11 cellular contexts compared by ENCODE assay signal in the genomic region with DNA sequence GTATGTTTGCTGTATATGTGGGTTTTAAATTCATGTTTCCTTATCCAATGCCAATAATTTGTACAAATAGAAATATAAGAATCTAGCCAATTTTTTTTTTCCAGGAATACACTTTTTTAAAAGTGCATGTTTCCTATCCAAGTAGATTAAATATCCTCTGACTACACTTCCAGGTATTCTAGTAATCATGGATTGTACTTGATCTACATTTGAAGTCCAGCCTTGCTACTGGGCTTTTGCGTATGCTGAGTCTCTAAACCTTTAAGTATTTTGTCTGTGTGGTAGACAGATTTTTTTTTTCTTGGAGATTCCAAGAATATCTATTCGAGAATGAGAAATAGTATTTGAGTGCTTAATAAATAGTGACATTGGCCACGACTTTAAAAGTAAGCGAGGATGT.
DNase-seq lines count a peak whose midpoint lies in the region; TF ChIP-seq lines count a peak whose summit lies in the region.
"Had no signal": no experiment of that assay in that cellular context is flagged by ENCODE, and none has a peak within 500 bp of the region (broad histone marks: within the 10 kb centered on the region; RNA-seq: fewer than 3 reads in every experiment).

No MANE protein-coding gene starts in this region.

- no peak overlapping the region for H3K4ac ChIP-seq in mesenchymal stem cell (ENCODE audit: low read depth in 1 of 2, low read length in 2 of 2)

- H3K36me3 ChIP-seq in MG63 (peaks cover 73% of the 10 kb centered on the region), mesenchymal stem cell (ENCODE audit: control insufficient read depth in 1 of 2, insufficient read depth in 2 of 2, low read depth in 1 of 2, low read length in 2 of 2) (peaks cover 33 to 90% of the 10 kb centered on the region in 2 experiments), transverse colon (peaks cover 0 to 18% (median 4%) of the 10 kb centered on the region in 4 donors), MM.1S (replicated peaks; ENCODE audit: insufficient read depth, low read length) (no peaks in the 10 kb centered on the region)

- in situ Hi-C loops in transverse colon (cut with MboI; ENCODE audit: low pct_ligation_motif_present in 1 of 4, low pct_unique_long_range_greater_than_20kb in 1 of 4, low sequenced_read_pairs in 3 of 4): no loop called here

- H3K4me2 ChIP-seq in mesenchymal stem cell (ENCODE audit: low read length, poor library complexity, severe bottlenecking) (no peak overlapping the region), MM.1S (ENCODE audit: low read depth, low read length) (no peak overlapping the region)

- no peaks in the 10 kb centered on the region for H3K9me2 ChIP-seq in MM.1S (replicated peaks; ENCODE audit: insufficient read depth, low read length)

- no peak for TF ChIP-seq POLR2A in transverse colon (IDR thresholded peaks at IDR 0.05)

- intact Hi-C loops in transverse colon (cut with DNase I; ENCODE audit: low total_unique reads): no loop called here

- H3K14ac ChIP-seq in mesenchymal stem cell (ENCODE audit: low read length in 2 of 2): no peak overlapping the region

- H3K79me1 ChIP-seq in mesenchymal stem cell (replicated peaks; ENCODE audit: low read length, poor library complexity, severe bottlenecking): peaks cover 22% of the 10 kb centered on the region

- H4K91ac ChIP-seq in mesenchymal stem cell (ENCODE audit: low read length): no peak overlapping the region

- 83% methylated on average over 4 of the region's 4 CpGs for WGBS in mesenchymal stem cell
- WGBS in transverse colon (ENCODE audit: low coverage in 1 of 2), 2 donors: 89 to 92% methylated on average over 4 of the region's 4 CpGs

- no peak overlapping the region for H3K18ac ChIP-seq in mesenchymal stem cell (ENCODE audit: low read depth in 1 of 2, low read length in 2 of 2)

- TF ChIP-seq EP300 in transverse colon (IDR thresholded peaks at IDR 0.05; ENCODE audit: low read depth): no peak

- no peak overlapping the region for H2AK5ac ChIP-seq in mesenchymal stem cell (ENCODE audit: low read length, severe bottlenecking)

- H3K4me1 ChIP-seq in mesenchymal stem cell (ENCODE audit: control insufficient read depth, insufficient read depth, low read depth, low read length): peaks cover 13% of the 10 kb centered on the region
- H3K4me1 ChIP-seq in transverse colon: peaks cover 0 to 5% (median 0%) of the 10 kb centered on the region in 4 donors
- no peaks in the 10 kb centered on the region for H3K4me1 ChIP-seq in MM.1S (ENCODE audit: low read length)

- H3K4me3 ChIP-seq in MG63: peak overlapping the region; percentile 4
- H3K4me3 ChIP-seq in cardiac fibroblast (replicated peaks in 1 of 2; ENCODE audit: low read depth in 2 of 2, low read length in 2 of 2): peak overlapping the region in 1 of 2 donors; percentile 34
- H3K4me3 ChIP-seq in mesenchymal stem cell (ENCODE audit: insufficient read depth in 1 of 2, low read depth in 1 of 2, low read length in 2 of 2): peak overlapping the region in 1 of 2 experiments; percentile 54
- no peak overlapping the region for H3K4me3 ChIP-seq in transverse colon
- H3K4me3 ChIP-seq in MM.1S (ENCODE audit: low read length): no peak overlapping the region

- TF ChIP-seq CTCF in cardiac fibroblast (IDR thresholded peaks at IDR 0.05; ENCODE audit: low read depth, low read length) (no peak), transverse colon (IDR thresholded peaks at IDR 0.05) (no peak), MM.1S (IDR thresholded peaks at IDR 0.05; ENCODE audit: low read length) (no peak)

- no peaks in the 10 kb centered on the region for H3F3A ChIP-seq in MM.1S (ENCODE audit: insufficient read depth, low read length)

- peak overlapping the region; percentile 98 for H3K27ac ChIP-seq in mesenchymal stem cell (ENCODE audit: low read length, poor library complexity, severe bottlenecking)
- peak overlapping the region; percentile 15 to 45 (median 30) for H3K27ac ChIP-seq in transverse colon
- no peak overlapping the region for H3K27ac ChIP-seq in MM.1S (ENCODE audit: low read length)

- no peak overlapping the region for H2BK12ac ChIP-seq in mesenchymal stem cell (ENCODE audit: low read length in 2 of 2)

- H4K20me1 ChIP-seq in MM.1S (ENCODE audit: insufficient read depth, low read length): no peaks in the 10 kb centered on the region

- no peak overlapping the region for H4K8ac ChIP-seq in mesenchymal stem cell (ENCODE audit: low read length)

- no peak overlapping the region for H3K23ac ChIP-seq in mesenchymal stem cell (ENCODE audit: low read length in 2 of 2)

- no peaks in the 10 kb centered on the region for H3K27me3 ChIP-seq in MG63
- no peaks in the 10 kb centered on the region for H3K27me3 ChIP-seq in mesenchymal stem cell (ENCODE audit: control insufficient read depth in 1 of 2, insufficient read depth in 1 of 2, low read length in 2 of 2)
- no peaks in the 10 kb centered on the region for H3K27me3 ChIP-seq in transverse colon
- no peaks in the 10 kb centered on the region for H3K27me3 ChIP-seq in MM.1S (replicated peaks; ENCODE audit: insufficient read depth, low read length)

- H3K9ac ChIP-seq in mesenchymal stem cell (ENCODE audit: low read length) (peak overlapping the region; percentile 82), MM.1S (ENCODE audit: low read length) (no peak overlapping the region)

- H2BK5ac ChIP-seq in mesenchymal stem cell (ENCODE audit: low read depth, low read length, poor library complexity, severe bottlenecking): no peak overlapping the region

- no peak overlapping the region for H2BK120ac ChIP-seq in mesenchymal stem cell (ENCODE audit: low read depth, low read length)

- H3K9me3 ChIP-seq in MG63 (no peaks in the 10 kb centered on the region), mesenchymal stem cell (ENCODE audit: control insufficient read depth, low read length) (no peaks in the 10 kb centered on the region), transverse colon (no peaks in the 10 kb centered on the region), MM.1S (replicated peaks; ENCODE audit: insufficient read depth, low read length) (no peaks in the 10 kb centered on the region)

- no peaks in the 10 kb centered on the region for H3K79me2 ChIP-seq in MM.1S (ENCODE audit: low read length)

- no peak overlapping the region for H2BK15ac ChIP-seq in mesenchymal stem cell (ENCODE audit: low read depth, poor library complexity, severe bottlenecking)

- DNase-seq in MG63 (no peak), cardiac fibroblast (ENCODE audit: low read depth in 2 of 2) (peak; percentile 44 to 50), mesenchymal stem cell (no peak), transverse colon (no peak), MM.1S (no peak), SHP77 treated with DMSO at 0.1 percent for 48 hours (lab: John Stamatoyannopoulos, UW) (no peak)
- DNase-seq in activated CD4-positive, alpha-beta T cell treated with anti-CD3 and anti-CD28 coated beads for 1 hour: no peak
- DNase-seq: activated naive CD8-positive, alpha-beta T cell treated with anti-CD3 and anti-CD28 coated beads for 36 hours; Calu3; NCI-H1436 treated with DMSO at 0.1 percent for 48 hours; nephron progenitor cell had no signal

- no peak overlapping the region for H2AFZ ChIP-seq in mesenchymal stem cell (ENCODE audit: low read depth, low read length)
- no peak overlapping the region for H2AFZ ChIP-seq in MM.1S (ENCODE audit: low read length)

Comparison
In these comparisons a context has a peak if more than half of its experiments do, and no peak if none do; other contexts are left out.
1. DNase-seq: peak in cardiac fibroblast (2 of 2); none in MG63 (single experiment), mesenchymal stem cell (single experiment), transverse colon (single experiment), MM.1S (single experiment), SHP77 treated with DMSO at 0.1 percent for 48 hours (single experiment) and activated CD4-positive, alpha-beta T cell treated with anti-CD3 and anti-CD28 coated beads for 1 hour (single experiment).